In genomic region chr3:64395490-64395889, GRCh38 we compare ENCODE assay signal across 12 cellular contexts.
A peak's percentile ranks its signal among the peaks of the same experiment; 100 is the strongest.
DNase-seq lines count a peak whose midpoint lies in the region; ATAC-seq and TF ChIP-seq lines count a peak whose summit lies in the region.
"Had no signal": no experiment of that assay in that cellular context is flagged by ENCODE, and none has a peak within 500 bp of the region (broad histone marks: within the 10 kb centered on the region; RNA-seq: fewer than 3 reads in every experiment).

No MANE protein-coding gene starts in this region.

- H3K79me1 ChIP-seq in mesenchymal stem cell (replicated peaks; ENCODE audit: low read length, poor library complexity, severe bottlenecking), result peaks cover 1% of the 10 kb centered on the region

- H3K9ac ChIP-seq in mesenchymal stem cell (ENCODE audit: low read length), result no peak overlapping the region

- no peaks in the 10 kb centered on the region for H3K27me3 ChIP-seq in heart left ventricle
- H3K27me3 ChIP-seq in mesenchymal stem cell (ENCODE audit: control insufficient read depth in 1 of 2, insufficient read depth in 1 of 2, low read length in 2 of 2), result no peaks in the 10 kb centered on the region
- H3K27me3 ChIP-seq in H7 (ENCODE audit: control insufficient read depth, insufficient read depth, low read length), result no peaks in the 10 kb centered on the region
- H3K27me3 ChIP-seq: BE2C had no signal

- WGBS in heart left ventricle, 4 donors, result 74 to 95% (median 91%) methylated on average over 2 of the region's 2 CpGs
- WGBS in mesenchymal stem cell, result 87% methylated on average over 2 of the region's 2 CpGs

- H3K9me3 ChIP-seq in heart left ventricle, result no peaks in the 10 kb centered on the region
- no peaks in the 10 kb centered on the region for H3K9me3 ChIP-seq in mesenchymal stem cell (ENCODE audit: control insufficient read depth, low read length)
- H3K9me3 ChIP-seq: BE2C had no signal

- DNase-seq in Right ventricle myocardium inferior (ENCODE audit: missing footprints), result no peak
- no peak for DNase-seq in heart left ventricle
- DNase-seq in mesenchymal stem cell, result no peak
- DNase-seq in NCI-H1417 (lab: John Stamatoyannopoulos, UW), result no peak
- DNase-seq in RPMI8226, result no peak
- no peak for DNase-seq in H7
- DNase-seq: BE2C; CD4-positive, alpha-beta memory T cell; DMS79 had no signal

- H3K4ac ChIP-seq in mesenchymal stem cell (ENCODE audit: low read depth in 1 of 2, low read length in 2 of 2), result no peak overlapping the region

- H3K4me2 ChIP-seq in mesenchymal stem cell (ENCODE audit: low read length, poor library complexity, severe bottlenecking), result no peak overlapping the region

- H3K4me3 ChIP-seq in heart left ventricle (no peak overlapping the region), mesenchymal stem cell (ENCODE audit: insufficient read depth in 1 of 2, low read depth in 1 of 2, low read length in 2 of 2) (no peak overlapping the region), H7 (ENCODE audit: insufficient read depth, low read depth, low read length) (no peak overlapping the region)

- ATAC-seq in Right ventricle myocardium inferior, result peak; percentile 43
- no peak for ATAC-seq in heart left ventricle
- ATAC-seq in HG03432 (IDR thresholded peaks at IDR 0.05; ENCODE audit: unreplicated experiment), result peak; percentile 53
- ATAC-seq: HCT116 had no signal

- no peak overlapping the region for H2BK5ac ChIP-seq in mesenchymal stem cell (ENCODE audit: low read depth, low read length, poor library complexity, severe bottlenecking)

- H2BK15ac ChIP-seq in mesenchymal stem cell (ENCODE audit: low read depth, poor library complexity, severe bottlenecking), result no peak overlapping the region

- H2BK120ac ChIP-seq in mesenchymal stem cell (ENCODE audit: low read depth, low read length), result no peak overlapping the region

- H3K27ac ChIP-seq in heart left ventricle (no peak overlapping the region), mesenchymal stem cell (ENCODE audit: low read length, poor library complexity, severe bottlenecking) (no peak overlapping the region)
- H3K27ac ChIP-seq: C4-2B had no signal

- H4K8ac ChIP-seq in mesenchymal stem cell (ENCODE audit: low read length), result no peak overlapping the region

- H3K4me1 ChIP-seq in heart left ventricle, result no peaks in the 10 kb centered on the region
- H3K4me1 ChIP-seq in mesenchymal stem cell (ENCODE audit: control insufficient read depth, insufficient read depth, low read depth, low read length), result peaks cover 6% of the 10 kb centered on the region
- H3K4me1 ChIP-seq: BE2C had no signal

- H2AFZ ChIP-seq in mesenchymal stem cell (ENCODE audit: low read depth, low read length), result no peak overlapping the region

- TF ChIP-seq POLR2A in heart left ventricle (IDR thresholded peaks at IDR 0.05), result no peak

- H3K18ac ChIP-seq in mesenchymal stem cell (ENCODE audit: low read depth in 1 of 2, low read length in 2 of 2), result peak overlapping the region in 1 of 2 experiments; percentile 29

- no peak overlapping the region for H3K14ac ChIP-seq in mesenchymal stem cell (ENCODE audit: low read length in 2 of 2)

- H3K23ac ChIP-seq in mesenchymal stem cell (ENCODE audit: low read length in 2 of 2), result no peak overlapping the region

- H4K91ac ChIP-seq in mesenchymal stem cell (ENCODE audit: low read length), result no peak overlapping the region

- intact Hi-C loops in Right ventricle myocardium inferior (cut with DNase I), result loop anchor here (5.0 to 10.0 kb wide), 2 partner anchors 87 to 131 kb away; no protein-coding TSS in a partner anchor
- intact Hi-C loops in heart left ventricle (cut with DNase I), result loop anchor here in 8 of 10 donors (5.0 to 10.0 kb wide), 6 partner anchors 87 to 231 kb away; no protein-coding TSS in a partner anchor

- no peak for TF ChIP-seq CTCF in heart left ventricle (IDR thresholded peaks at IDR 0.05)

- H3K36me3 ChIP-seq in heart left ventricle (no peaks in the 10 kb centered on the region), mesenchymal stem cell (ENCODE audit: control insufficient read depth in 1 of 2, insufficient read depth in 2 of 2, low read depth in 1 of 2, low read length in 2 of 2) (no peaks in the 10 kb centered on the region), H7 (replicated peaks; ENCODE audit: control insufficient read depth, insufficient read depth, low read length) (no peaks in the 10 kb centered on the region)
- H3K36me3 ChIP-seq: BE2C had no signal

- H2BK12ac ChIP-seq in mesenchymal stem cell (ENCODE audit: low read length in 2 of 2), result peak overlapping the region in 1 of 2 experiments; percentile 46

- peak overlapping the region; percentile 74 for H2AK5ac ChIP-seq in mesenchymal stem cell (ENCODE audit: low read length, severe bottlenecking)

Comparison
In these comparisons a context has a peak if more than half of its experiments do, and no peak if none do; other contexts are left out.
1. ATAC-seq: peak in Right ventricle myocardium inferior (single experiment) and HG03432 (single experiment); none in heart left ventricle (0 of 4).